In the genomic region with DNA sequence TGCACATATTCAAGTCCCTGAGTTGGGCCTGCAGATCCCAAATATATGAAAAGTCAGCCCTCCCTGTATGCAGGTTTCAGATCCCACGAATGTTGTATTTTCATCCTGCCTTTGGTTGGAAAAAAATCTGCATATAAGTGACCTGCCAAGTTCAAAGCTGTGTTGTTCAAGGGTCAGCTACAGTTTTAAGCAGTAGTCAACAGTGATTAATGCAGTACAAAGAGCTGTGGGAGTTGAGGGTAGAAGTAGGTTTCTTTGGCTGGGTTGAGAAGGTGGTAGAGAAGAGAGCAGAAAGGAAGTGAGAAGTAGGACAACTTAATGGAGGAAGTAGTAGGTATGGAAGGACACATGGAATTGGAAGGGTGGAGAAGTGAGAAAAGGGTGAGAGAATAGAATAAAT, we compare ENCODE assay signal across 22 cellular contexts.
DNase-seq lines count a peak whose midpoint lies in the region; ATAC-seq, FAIRE-seq and TF ChIP-seq lines count a peak whose summit lies in the region.
"Had no signal": no experiment of that assay in that cellular context is flagged by ENCODE, and none has a peak within 500 bp of the region (broad histone marks: within the 10 kb centered on the region; RNA-seq: fewer than 3 reads in every experiment).

No MANE protein-coding gene starts in this region.

- no peak for TF ChIP-seq CTCF in natural killer cell (IDR thresholded peaks at IDR 0.05)

- peak; percentile 9 for FAIRE-seq in GM18507 (lab: Jason Lieb, UNC)
- FAIRE-seq: A204.1, endothelial cell of umbilical vein, GM19239 had no signal

- H3K27ac Mint-ChIP-seq in activated CD4-positive, alpha-beta T cell treated with anti-CD3 and anti-CD28 coated beads, Interleukin-2, amount 10 ng/mL, durations not matched to agents 24 days and 14 days, result peak overlapping the region; percentile 19
- peak overlapping the region; percentile 4 for H3K27ac Mint-ChIP-seq in activated naive CD8-positive, alpha-beta T cell treated with anti-CD3 and anti-CD28 coated beads for 36 hours
- H3K27ac Mint-ChIP-seq in natural killer cell, result peak overlapping the region; percentile 35 to 75

- intact Hi-C loops in activated CD4-positive, alpha-beta T cell treated with anti-CD3 and anti-CD28 coated beads, Interleukin-2, amount 10 ng/mL, durations not matched to agents 24 days and 14 days (cut with micrococcal nuclease), result loop anchor here (5.0 kb wide), 1 partner anchor 35 kb away; no protein-coding TSS in a partner anchor
- intact Hi-C loops in natural killer cell (cut with micrococcal nuclease), result no loop called here

- DNase-seq in activated CD4-positive, alpha-beta T cell treated with anti-CD3 and anti-CD28 coated beads, Interleukin-2, amount 10 ng/mL, durations not matched to agents 24 days and 14 days, result no peak
- DNase-seq in activated CD4-positive, alpha-beta T cell treated with anti-CD3 and anti-CD28 coated beads for 4 hours, result no peak
- DNase-seq in GM18507 (ENCODE audit: extremely low spot score, insufficient read length, low read depth), result no peak
- no peak for DNase-seq in activated naive CD8-positive, alpha-beta T cell treated with anti-CD3 and anti-CD28 coated beads for 36 hours
- DNase-seq in natural killer cell, result no peak
- DNase-seq: activated CD4-positive, alpha-beta T cell treated with anti-CD3 and anti-CD28 coated beads, Interleukin-2, amount 50 U/mL, for 1 hour; activated naive CD4-positive, alpha-beta T cell treated with anti-CD3 and anti-CD28 coated beads, Interleukin-2, amount 10 ng/mL, durations not matched to agents 7 days and 5 days; central memory CD4-positive, alpha-beta T cell; DND-41; dorsolateral prefrontal cortex; Kasumi-1; NCI-H1048; NCI-H1694 treated with DMSO at 0.1 percent for 48 hours; stimulated activated CD8-positive, alpha-beta memory T cell treated with anti-CD3 and anti-CD28 coated beads, Interleukin-4, amount 100 ng/mL, for 48 hours; substantia nigra; upper lobe of right lung had no signal

- peaks cover 58% of the 10 kb centered on the region for H3K36me3 Mint-ChIP-seq in activated CD4-positive, alpha-beta T cell treated with anti-CD3 and anti-CD28 coated beads, Interleukin-2, amount 10 ng/mL, durations not matched to agents 24 days and 14 days (ENCODE audit: low read depth)
- H3K36me3 Mint-ChIP-seq in activated naive CD8-positive, alpha-beta T cell treated with anti-CD3 and anti-CD28 coated beads for 36 hours, result peaks cover 73% of the 10 kb centered on the region
- H3K36me3 Mint-ChIP-seq in natural killer cell, result no peaks in the 10 kb centered on the region

- ATAC-seq in natural killer cell (no peak), HG03097 (IDR thresholded peaks at IDR 0.05; ENCODE audit: low FRiP score, unreplicated experiment) (no peak), GM18907 (IDR thresholded peaks at IDR 0.05; ENCODE audit: unreplicated experiment) (no peak), HG03432 (IDR thresholded peaks at IDR 0.05; ENCODE audit: unreplicated experiment) (no peak)
- ATAC-seq: upper lobe of right lung had no signal

- H3K4me3 Mint-ChIP-seq in activated CD4-positive, alpha-beta T cell treated with anti-CD3 and anti-CD28 coated beads, Interleukin-2, amount 10 ng/mL, durations not matched to agents 24 days and 14 days, result no peak overlapping the region
- no peak overlapping the region for H3K4me3 Mint-ChIP-seq in activated naive CD8-positive, alpha-beta T cell treated with anti-CD3 and anti-CD28 coated beads for 36 hours
- H3K4me3 Mint-ChIP-seq in natural killer cell, result no peak overlapping the region
- H3K4me3 Mint-ChIP-seq: activated naive CD4-positive, alpha-beta T cell treated with anti-CD3 and anti-CD28 coated beads, Interleukin-2, amount 10 ng/mL, durations not matched to agents 7 days and 5 days had no signal

- no peaks in the 10 kb centered on the region for H3K27me3 Mint-ChIP-seq in activated CD4-positive, alpha-beta T cell treated with anti-CD3 and anti-CD28 coated beads, Interleukin-2, amount 10 ng/mL, durations not matched to agents 24 days and 14 days
- H3K27me3 Mint-ChIP-seq in activated naive CD8-positive, alpha-beta T cell treated with anti-CD3 and anti-CD28 coated beads for 36 hours, result no peaks in the 10 kb centered on the region
- no peaks in the 10 kb centered on the region for H3K27me3 Mint-ChIP-seq in natural killer cell (ENCODE audit: low read depth in 2 of 2)
- H3K27me3 Mint-ChIP-seq: activated naive CD4-positive, alpha-beta T cell treated with anti-CD3 and anti-CD28 coated beads, Interleukin-2, amount 10 ng/mL, durations not matched to agents 7 days and 5 days had no signal

- H3K4me1 Mint-ChIP-seq in activated CD4-positive, alpha-beta T cell treated with anti-CD3 and anti-CD28 coated beads, Interleukin-2, amount 10 ng/mL, durations not matched to agents 24 days and 14 days, result peaks cover 36% of the 10 kb centered on the region
- H3K4me1 Mint-ChIP-seq in activated naive CD8-positive, alpha-beta T cell treated with anti-CD3 and anti-CD28 coated beads for 36 hours, result peaks cover 63% of the 10 kb centered on the region
- H3K4me1 Mint-ChIP-seq in natural killer cell, result peaks cover 56 to 74% of the 10 kb centered on the region in 2 donors

- no peaks in the 10 kb centered on the region for H3K9me3 Mint-ChIP-seq in activated CD4-positive, alpha-beta T cell treated with anti-CD3 and anti-CD28 coated beads, Interleukin-2, amount 10 ng/mL, durations not matched to agents 24 days and 14 days
- no peaks in the 10 kb centered on the region for H3K9me3 Mint-ChIP-seq in activated naive CD8-positive, alpha-beta T cell treated with anti-CD3 and anti-CD28 coated beads for 36 hours
- H3K9me3 Mint-ChIP-seq in natural killer cell, result no peaks in the 10 kb centered on the region
- H3K9me3 Mint-ChIP-seq: activated naive CD4-positive, alpha-beta T cell treated with anti-CD3 and anti-CD28 coated beads, Interleukin-2, amount 10 ng/mL, durations not matched to agents 7 days and 5 days had no signal

Comparison
In these comparisons a context has a peak if more than half of its experiments do, and no peak if none do; other contexts are left out.
1. H3K27ac Mint-ChIP-seq: peak in every context shown above with its lines; median percentile 55 in natural killer cell; 19 in activated CD4-positive, alpha-beta T cell treated with anti-CD3 and anti-CD28 coated beads, Interleukin-2, amount 10 ng/mL, durations not matched to agents 24 days and 14 days; 4 in activated naive CD8-positive, alpha-beta T cell treated with anti-CD3 and anti-CD28 coated beads for 36 hours.